Comparison of ENCODE assay signal across 12 cellular contexts in genomic region chr9:112377087-112377486, GRCh38. TPM values are rescaled to one million over a fixed set of nuclear protein-coding genes. Genes with fewer than 3 reads are reported as not detected.
DNase-seq lines count a peak whose midpoint lies in the region; ATAC-seq and TF ChIP-seq lines count a peak whose summit lies in the region.
"Had no signal": no experiment of that assay in that cellular context is flagged by ENCODE, and none has a peak within 500 bp of the region (broad histone marks: within the 10 kb centered on the region; RNA-seq: fewer than 3 reads in every experiment).

No MANE protein-coding gene starts in this region.

- H3K4me1 Mint-ChIP-seq in activated CD4-positive, alpha-beta T cell treated with anti-CD3 and anti-CD28 coated beads, Interleukin-2, amount 10 ng/mL, durations not matched to agents 24 days and 14 days: peaks cover 39% of the 10 kb centered on the region
- peaks cover 43% of the 10 kb centered on the region for H3K4me1 Mint-ChIP-seq in activated T-helper 1 cell treated with anti-CD3 and anti-CD28 coated beads, Interleukin-12 subunit alpha, Interleukin-12 subunit beta, Interleukin-2, Interleukin-4 antibody, amounts not matched to agents 30 ng/mL and 10 ng/mL and 1 ng/mL, durations not matched to agents 14 hours and 24 hours and 36 hours (ENCODE audit: low read depth)
- H3K4me1 Mint-ChIP-seq in neural crest cell: peaks cover 42% of the 10 kb centered on the region

- no peak for TF ChIP-seq CTCF in neural crest cell (conservative IDR thresholded peaks at IDR 0.05)
- TF ChIP-seq CTCF in lower leg skin (IDR thresholded peaks at IDR 0.05): no peak

- H3K27ac Mint-ChIP-seq in activated CD4-positive, alpha-beta T cell treated with anti-CD3 and anti-CD28 coated beads, Interleukin-2, amount 10 ng/mL, durations not matched to agents 24 days and 14 days: peak overlapping the region; percentile 57
- H3K27ac Mint-ChIP-seq in activated T-helper 1 cell treated with anti-CD3 and anti-CD28 coated beads, Interleukin-12 subunit alpha, Interleukin-12 subunit beta, Interleukin-2, Interleukin-4 antibody, amounts not matched to agents 30 ng/mL and 10 ng/mL and 1 ng/mL, durations not matched to agents 14 hours and 24 hours and 36 hours: no peak overlapping the region
- no peak overlapping the region for H3K27ac Mint-ChIP-seq in neural crest cell (ENCODE audit: unreplicated experiment)

- no peak for TF ChIP-seq POLR2A in lower leg skin (IDR thresholded peaks at IDR 0.05)

- H3K27me3 Mint-ChIP-seq in activated CD4-positive, alpha-beta T cell treated with anti-CD3 and anti-CD28 coated beads, Interleukin-2, amount 10 ng/mL, durations not matched to agents 24 days and 14 days: no peaks in the 10 kb centered on the region
- no peaks in the 10 kb centered on the region for H3K27me3 Mint-ChIP-seq in activated T-helper 1 cell treated with anti-CD3 and anti-CD28 coated beads, Interleukin-12 subunit alpha, Interleukin-12 subunit beta, Interleukin-2, Interleukin-4 antibody, amounts not matched to agents 30 ng/mL and 10 ng/mL and 1 ng/mL, durations not matched to agents 14 hours and 24 hours and 36 hours (ENCODE audit: insufficient read depth)
- no peaks in the 10 kb centered on the region for H3K27me3 Mint-ChIP-seq in neural crest cell (ENCODE audit: low read depth)

- no peaks in the 10 kb centered on the region for H3K9me3 Mint-ChIP-seq in activated CD4-positive, alpha-beta T cell treated with anti-CD3 and anti-CD28 coated beads, Interleukin-2, amount 10 ng/mL, durations not matched to agents 24 days and 14 days
- H3K9me3 Mint-ChIP-seq in activated T-helper 1 cell treated with anti-CD3 and anti-CD28 coated beads, Interleukin-12 subunit alpha, Interleukin-12 subunit beta, Interleukin-2, Interleukin-4 antibody, amounts not matched to agents 30 ng/mL and 10 ng/mL and 1 ng/mL, durations not matched to agents 14 hours and 24 hours and 36 hours: no peaks in the 10 kb centered on the region
- H3K9me3 Mint-ChIP-seq in neural crest cell: peaks cover 11% of the 10 kb centered on the region

- ATAC-seq in HG03135 (IDR thresholded peaks at IDR 0.05; ENCODE audit: unreplicated experiment): no peak

- H3K4me3 Mint-ChIP-seq in activated CD4-positive, alpha-beta T cell treated with anti-CD3 and anti-CD28 coated beads, Interleukin-2, amount 10 ng/mL, durations not matched to agents 24 days and 14 days: peak overlapping the region; percentile 100
- H3K4me3 Mint-ChIP-seq in activated T-helper 1 cell treated with anti-CD3 and anti-CD28 coated beads, Interleukin-12 subunit alpha, Interleukin-12 subunit beta, Interleukin-2, Interleukin-4 antibody, amounts not matched to agents 30 ng/mL and 10 ng/mL and 1 ng/mL, durations not matched to agents 14 hours and 24 hours and 36 hours: no peak overlapping the region
- H3K4me3 Mint-ChIP-seq in neural crest cell: peak overlapping the region; percentile 35

- no peak overlapping the region for H3K4me3 ChIP-seq in lower leg skin (ENCODE audit: low read depth, poor library complexity, severe bottlenecking)
- H3K4me3 ChIP-seq: ovary had no signal

- DNase-seq in activated CD4-positive, alpha-beta T cell treated with anti-CD3 and anti-CD28 coated beads, Interleukin-2, amount 10 ng/mL, durations not matched to agents 24 days and 14 days: peak; percentile 76
- DNase-seq in activated CD4-positive, alpha-beta T cell treated with anti-CD3 and anti-CD28 coated beads, Interleukin-2, amount 50 U/mL, for 1 hour: no peak
- DNase-seq in GF-D8 (lab: John Stamatoyannopoulos, UW) (peak; percentile 25), neural crest cell (ENCODE audit: low read depth, low spot score) (no peak), CD1c-positive myeloid dendritic cell (ENCODE audit: extremely low spot score) (no peak), lower leg skin (ENCODE audit: low spot score in 2 of 2) (no peak)
- DNase-seq in activated T-helper 1 cell treated with anti-CD3 and anti-CD28 coated beads, Interleukin-12 subunit alpha, Interleukin-12 subunit beta, Interleukin-2, Interleukin-4 antibody, amounts not matched to agents 30 ng/mL and 10 ng/mL and 1 ng/mL, durations not matched to agents 14 hours and 24 hours and 36 hours (ENCODE audit: low spot score): peak; percentile 2
- DNase-seq: adrenal gland, esophagus squamous epithelium, ovary, T1000 had no signal

- H3K36me3 Mint-ChIP-seq in activated CD4-positive, alpha-beta T cell treated with anti-CD3 and anti-CD28 coated beads, Interleukin-2, amount 10 ng/mL, durations not matched to agents 24 days and 14 days (ENCODE audit: low read depth): peaks cover 3% of the 10 kb centered on the region
- H3K36me3 Mint-ChIP-seq in activated T-helper 1 cell treated with anti-CD3 and anti-CD28 coated beads, Interleukin-12 subunit alpha, Interleukin-12 subunit beta, Interleukin-2, Interleukin-4 antibody, amounts not matched to agents 30 ng/mL and 10 ng/mL and 1 ng/mL, durations not matched to agents 14 hours and 24 hours and 36 hours (ENCODE audit: low read depth): peaks cover 8% of the 10 kb centered on the region
- H3K36me3 Mint-ChIP-seq in neural crest cell (ENCODE audit: low read depth): peaks cover 30% of the 10 kb centered on the region

- intact Hi-C loops in activated CD4-positive, alpha-beta T cell treated with anti-CD3 and anti-CD28 coated beads, Interleukin-2, amount 10 ng/mL, durations not matched to agents 24 days and 14 days (cut with micrococcal nuclease): loop anchor here (1.0 to 10.0 kb wide), 3 partner anchors 280 to 892 kb away; partner anchors contain the start of genes DNAJC25 and ECPAS
- intact Hi-C loops in activated T-helper 1 cell treated with anti-CD3 and anti-CD28 coated beads, Interleukin-12 subunit alpha, Interleukin-12 subunit beta, Interleukin-2, Interleukin-4 antibody, amounts not matched to agents 30 ng/mL and 10 ng/mL and 1 ng/mL, durations not matched to agents 14 hours and 24 hours and 36 hours (cut with micrococcal nuclease): loop anchor here (5.0 kb wide), 2 partner anchors 280 to 480 kb away; partner anchors contain the start of gene UGCG
- intact Hi-C loops in lower leg skin (cut with DNase I; ENCODE audit: low total_unique reads): no loop called here

- WGBS in lower leg skin, 2 donors: 60 to 64% methylated on average over 2 of the region's 2 CpGs

RNA-seq across cellular contexts. Expression of gene HSDL2, which starts 2.8 kb away (rescaled TPM):
- 14.1 TPM in 2 replicates for total RNA-seq in activated CD4-positive, alpha-beta T cell treated with anti-CD3 and anti-CD28 coated beads, Interleukin-2, amount 10 ng/mL, durations not matched to agents 24 days and 14 days
- 13.0 and 13.2 TPM in 2 replicates for total RNA-seq in activated T-helper 1 cell treated with anti-CD3 and anti-CD28 coated beads, Interleukin-12 subunit alpha, Interleukin-12 subunit beta, Interleukin-2, Interleukin-4 antibody, amounts not matched to agents 30 ng/mL and 10 ng/mL and 1 ng/mL, durations not matched to agents 14 hours and 24 hours and 36 hours
- total RNA-seq in neural crest cell (20.9 and 23.5 TPM in 2 replicates), lower leg skin (10 to 100 TPM; 26.7 to 52.8 (median 50.2) TPM)

RNA-seq across cellular contexts. Expression of gene PTBP3, which starts 43.7 kb away (rescaled TPM):
- 94.7 and 104 TPM in 2 replicates for total RNA-seq in activated CD4-positive, alpha-beta T cell treated with anti-CD3 and anti-CD28 coated beads, Interleukin-2, amount 10 ng/mL, durations not matched to agents 24 days and 14 days
- total RNA-seq in activated T-helper 1 cell treated with anti-CD3 and anti-CD28 coated beads, Interleukin-12 subunit alpha, Interleukin-12 subunit beta, Interleukin-2, Interleukin-4 antibody, amounts not matched to agents 30 ng/mL and 10 ng/mL and 1 ng/mL, durations not matched to agents 14 hours and 24 hours and 36 hours: 101 TPM in 2 replicates
- total RNA-seq in neural crest cell (42.5 and 46.8 TPM in 2 replicates), lower leg skin (100 to 1,000 TPM in 3 of 4 donors, 10 to 100 TPM in 1; 82.5 to 201 (median 156) TPM)

Comparison
In these comparisons a context has a peak if more than half of its experiments do, and no peak if none do; other contexts are left out.
1. DNase-seq: peak in activated CD4-positive, alpha-beta T cell treated with anti-CD3 and anti-CD28 coated beads, Interleukin-2, amount 10 ng/mL, durations not matched to agents 24 days and 14 days (single experiment), GF-D8 (single experiment) and activated T-helper 1 cell treated with anti-CD3 and anti-CD28 coated beads, Interleukin-12 subunit alpha, Interleukin-12 subunit beta, Interleukin-2, Interleukin-4 antibody, amounts not matched to agents 30 ng/mL and 10 ng/mL and 1 ng/mL, durations not matched to agents 14 hours and 24 hours and 36 hours (single experiment); none in activated CD4-positive, alpha-beta T cell treated with anti-CD3 and anti-CD28 coated beads, Interleukin-2, amount 50 U/mL, for 1 hour (single experiment), neural crest cell (single experiment), CD1c-positive myeloid dendritic cell (single experiment) and lower leg skin (0 of 2).